ENCODE assay signal across 10 cellular contexts in genomic region chr6:113182370-113183141, GRCh38.
DNase-seq lines count a peak whose midpoint lies in the region; TF ChIP-seq lines count a peak whose summit lies in the region.
"Had no signal": no experiment of that assay in that cellular context is flagged by ENCODE, and none has a peak within 500 bp of the region (broad histone marks: within the 10 kb centered on the region; RNA-seq: fewer than 3 reads in every experiment).

No MANE protein-coding gene starts in this region.

- H3K36me3 Mint-ChIP-seq in HFFc6 (ENCODE audit: low read depth): no peaks in the 10 kb centered on the region
- no peaks in the 10 kb centered on the region for H3K36me3 Mint-ChIP-seq in Caco-2 (ENCODE audit: insufficient read depth, unreplicated experiment)
- H3K36me3 Mint-ChIP-seq: naive B cell had no signal

- in situ Hi-C loops in GM13976 (cut with MboI; ENCODE audit: low sequenced_read_pairs, unreplicated experiment): no loop called here

- no peaks in the 10 kb centered on the region for H3K36me3 ChIP-seq in H7 (replicated peaks; ENCODE audit: control insufficient read depth, insufficient read depth, low read length)
- no peaks in the 10 kb centered on the region for H3K36me3 ChIP-seq in Caco-2 (ENCODE audit: control insufficient read depth, insufficient read depth, low read length)

- peaks cover 61% of the 10 kb centered on the region for H3K4me1 Mint-ChIP-seq in HFFc6 (ENCODE audit: low read depth)
- H3K4me1 Mint-ChIP-seq in Caco-2 (ENCODE audit: low read depth, unreplicated experiment): no peaks in the 10 kb centered on the region
- H3K4me1 Mint-ChIP-seq: naive B cell had no signal

- H3K27me3 Mint-ChIP-seq in HFFc6 (ENCODE audit: insufficient read depth) (no peaks in the 10 kb centered on the region), Caco-2 (ENCODE audit: insufficient read depth, unreplicated experiment) (no peaks in the 10 kb centered on the region)
- H3K27me3 Mint-ChIP-seq: activated CD8-positive, alpha-beta T cell treated with anti-CD3 and anti-CD28 coated beads for 36 hours had no signal

- H3K27me3 ChIP-seq in H7 (ENCODE audit: control insufficient read depth, insufficient read depth, low read length): no peaks in the 10 kb centered on the region
- no peaks in the 10 kb centered on the region for H3K27me3 ChIP-seq in Caco-2 (replicated peaks; ENCODE audit: control insufficient read depth, insufficient read depth, low read length)

- peak overlapping the region; percentile 72 for H3K27ac Mint-ChIP-seq in HFFc6
- no peak overlapping the region for H3K27ac Mint-ChIP-seq in Caco-2 (ENCODE audit: unreplicated experiment)
- H3K27ac Mint-ChIP-seq: activated CD8-positive, alpha-beta T cell treated with anti-CD3 and anti-CD28 coated beads for 36 hours had no signal

- H3K9me3 Mint-ChIP-seq in HFFc6 (no peaks in the 10 kb centered on the region), Caco-2 (ENCODE audit: unreplicated experiment) (no peaks in the 10 kb centered on the region)
- H3K9me3 Mint-ChIP-seq: naive B cell had no signal

- CTCF ChIA-PET in Caco-2 (lab: Charles Lee): interaction anchor here (1.1 kb wide), 1 partner anchor 677 kb away, joined by 3 read pairs; no protein-coding TSS in a partner anchor

- DNase-seq in HFFc6: peak; percentile 84
- DNase-seq in NCI-H748 (lab: John Stamatoyannopoulos, UW; ENCODE audit: unreplicated experiment): peak; percentile 98
- DNase-seq in fibroblast of gingiva (ENCODE audit: low read depth): peak; percentile 87
- peak; percentile 45 for DNase-seq in stromal cell of bone marrow (ENCODE audit: low read depth)
- DNase-seq in GM13976 (ENCODE audit: low spot score): no peak
- DNase-seq in H7: no peak
- DNase-seq in Caco-2: no peak
- DNase-seq: activated CD8-positive, alpha-beta T cell treated with anti-CD3 and anti-CD28 coated beads for 36 hours; naive B cell; stimulated activated CD8-positive, alpha-beta memory T cell treated with anti-CD3 and anti-CD28 coated beads, Interleukin-4, amount 100 ng/mL, for 48 hours had no signal

- H3K4me3 Mint-ChIP-seq in HFFc6: peak overlapping the region; percentile 69
- no peak overlapping the region for H3K4me3 Mint-ChIP-seq in Caco-2 (ENCODE audit: unreplicated experiment)
- H3K4me3 Mint-ChIP-seq: activated CD8-positive, alpha-beta T cell treated with anti-CD3 and anti-CD28 coated beads for 36 hours had no signal

- intact Hi-C loops in Caco-2 (cut with micrococcal nuclease; ENCODE audit: unreplicated experiment): loop anchor here (10.0 kb wide), 1 partner anchor 302 kb away; no protein-coding TSS in a partner anchor

- no TSS peak for BruUV-seq in Caco-2 (replicated peaks; lab: Mats Ljungman, UMichigan)

- H3K4me3 ChIP-seq in H7 (ENCODE audit: insufficient read depth, low read depth, low read length): no peak overlapping the region
- H3K4me3 ChIP-seq in Caco-2 (ENCODE audit: low read depth, low read length): no peak overlapping the region

- POLR2A ChIA-PET in Caco-2 (lab: Charles Lee): no interaction called here

- H3K4me1 ChIP-seq in Caco-2: 0 out of 2 replicates have a peak, but pooled peaks cover under 1% of the 10 kb centered on the region

- TF ChIP-seq CTCF in HFFc6 (IDR thresholded peaks at IDR 0.05) (0 out of 2 replicates have a peak, but pooled peaks have one; percentile 20), GM13976 (IDR thresholded peaks at IDR 0.05; ENCODE audit: borderline replicate concordance, control extremely low read depth, extremely low read depth, insufficient read depth, missing control alignments) (no peak), Caco-2 (IDR thresholded peaks at IDR 0.05; ENCODE audit: insufficient read depth in 1 of 2, low read depth in 1 of 2, low read length in 1 of 2, severe bottlenecking in 1 of 2, unreplicated experiment in 1 of 2) (no peak)

- no peaks in the 10 kb centered on the region for H3K9me3 ChIP-seq in Caco-2

Comparison
In these comparisons a context has a peak if more than half of its experiments do, and no peak if none do; other contexts are left out.
1. DNase-seq: peak in HFFc6 (single experiment), NCI-H748 (single experiment), fibroblast of gingiva (single experiment) and stromal cell of bone marrow (single experiment); none in GM13976 (single experiment), H7 (single experiment) and Caco-2 (0 of 2).